Comparison of ENCODE assay signal across 9 cellular contexts in the genomic region with DNA sequence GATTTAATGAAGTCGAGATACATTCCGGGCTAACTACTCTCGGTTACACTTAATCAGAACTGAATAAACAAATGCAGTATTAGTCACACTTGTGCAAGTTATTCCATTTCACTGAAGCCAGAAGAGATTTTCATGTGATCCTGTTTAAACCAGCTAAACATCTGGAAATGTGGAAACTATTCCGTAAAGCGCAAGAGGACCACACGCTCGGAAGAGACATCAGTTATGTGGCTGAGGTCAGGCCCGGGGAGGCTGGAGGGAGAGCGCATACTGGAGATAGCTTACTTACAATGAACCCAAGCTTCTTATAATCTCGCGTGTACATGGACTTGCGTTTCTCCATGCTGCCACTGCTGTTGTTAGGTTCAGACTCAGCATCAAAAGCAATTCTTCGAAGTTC.
DNase-seq lines count a peak whose midpoint lies in the region; ATAC-seq and TF ChIP-seq lines count a peak whose summit lies in the region.
"Had no signal": no experiment of that assay in that cellular context is flagged by ENCODE, and none has a peak within 500 bp of the region (broad histone marks: within the 10 kb centered on the region; RNA-seq: fewer than 3 reads in every experiment).

No MANE protein-coding gene starts in this region.

- H3K27ac ChIP-seq in body of pancreas (no peak overlapping the region), heart right ventricle (peak overlapping the region in 9 of 10 donors; percentile 30 to 66 (median 53))
- H3K27ac ChIP-seq: BLaER1 treated with 17β-estradiol and CSF1 and Interleukin-3, amounts not matched to agents 10 nM and 100 nM had no signal

- DNase-seq in AG20443 (ENCODE audit: low spot score) (peak; percentile 61), body of pancreas (peak in 3 of 4 donors; percentile 20 to 28 (median 24)), heart right ventricle (peak; percentile 37 to 55), renal cortical epithelial cell (ENCODE audit: low read depth) (peak; percentile 76), dermis blood vessel endothelial cell (no peak), H7 (no peak), HCEC 1CT (no peak)
- no peak for DNase-seq in stimulated activated CD4-positive, alpha-beta T cell treated with anti-CD3 and anti-CD28 coated beads, Interleukin-15, amount 100 ng/mL, for 24 hours

- 66 to 73% methylated on average over 13 of the region's 13 CpGs for WGBS in body of pancreas, 2 donors
- 59 to 63% methylated on average over 13 of the region's 13 CpGs for WGBS in heart right ventricle, 2 donors

- H3K4me3 ChIP-seq in body of pancreas (no peak overlapping the region), heart right ventricle (no peak overlapping the region), H7 (ENCODE audit: insufficient read depth, low read depth, low read length) (no peak overlapping the region)
- H3K4me3 ChIP-seq: BLaER1 treated with 17β-estradiol and CSF1 and Interleukin-3, amounts not matched to agents 10 nM and 100 nM had no signal

- TF ChIP-seq POLR2A in body of pancreas (IDR thresholded peaks at IDR 0.05), result no peak

- H3K36me3 ChIP-seq in body of pancreas (replicated peaks in 1 of 2; ENCODE audit: insufficient read depth in 1 of 2, low read depth in 2 of 2), result no peaks in the 10 kb centered on the region
- H3K36me3 ChIP-seq in heart right ventricle, result peaks cover 0 to 59% (median 0%) of the 10 kb centered on the region in 9 donors
- peaks cover 1% of the 10 kb centered on the region; the same call in 1 of the 2 replicates for H3K36me3 ChIP-seq in H7 (replicated peaks; ENCODE audit: control insufficient read depth, insufficient read depth, low read length)

- intact Hi-C loops in body of pancreas (cut with DNase I), result no loop called here
- intact Hi-C loops in heart right ventricle (cut with DNase I), result loop anchor here in 6 of 10 donors (5.0 to 10.0 kb wide), 6 partner anchors 54 to 524 kb away; partner anchors contain the start of gene ELMO1 (in 3 of the 6)

- H3K27me3 ChIP-seq in body of pancreas, result no peaks in the 10 kb centered on the region
- H3K27me3 ChIP-seq in heart right ventricle, result no peaks in the 10 kb centered on the region
- no peaks in the 10 kb centered on the region for H3K27me3 ChIP-seq in H7 (ENCODE audit: control insufficient read depth, insufficient read depth, low read length)
- H3K27me3 ChIP-seq: BLaER1 treated with 17β-estradiol and CSF1 and Interleukin-3, amounts not matched to agents 10 nM and 100 nM had no signal

- TF ChIP-seq CTCF in body of pancreas (IDR thresholded peaks at IDR 0.05) (no peak), heart right ventricle (IDR thresholded peaks at IDR 0.05) (no peak)

- ATAC-seq in body of pancreas (peak; percentile 58), heart right ventricle (peak; percentile 74 to 85 (median 80))

- H3K4me1 ChIP-seq in body of pancreas (peaks cover 13% of the 10 kb centered on the region), heart right ventricle (peaks cover 0 to 51% (median 35%) of the 10 kb centered on the region in 9 donors)

- no peaks in the 10 kb centered on the region for H3K9me3 ChIP-seq in body of pancreas
- no peaks in the 10 kb centered on the region for H3K9me3 ChIP-seq in heart right ventricle
- H3K9me3 ChIP-seq: BLaER1 treated with 17β-estradiol and CSF1 and Interleukin-3, amounts not matched to agents 10 nM and 100 nM had no signal

Comparison
In these comparisons a context has a peak if more than half of its experiments do, and no peak if none do; other contexts are left out.
1. DNase-seq: peak in AG20443 (single experiment), body of pancreas (3 of 4), heart right ventricle (2 of 2) and renal cortical epithelial cell (single experiment); none in dermis blood vessel endothelial cell (single experiment), stimulated activated CD4-positive, alpha-beta T cell treated with anti-CD3 and anti-CD28 coated beads, Interleukin-15, amount 100 ng/mL, for 24 hours (single experiment), H7 (single experiment) and HCEC 1CT (single experiment).
2. H3K27ac ChIP-seq: peak in heart right ventricle (9 of 10); none in body of pancreas (0 of 4).